ENCODE assay signal across 2 cellular contexts in genomic region chr6:159710603-159711002, GRCh38.
TF ChIP-seq lines count a peak whose summit lies in the region.

No MANE protein-coding gene starts in this region.

TF ChIP-seq in HEK293, 187 proteins besides CTCF, POLR2A, EP300 and RAD21:
- 0 out of 2 replicates have a peak, but pooled peaks have one; percentile 7 for TF ChIP-seq EGR2 (tag by site-specific recombination; IDR thresholded peaks at IDR 0.05; ENCODE audit: low read depth)

TF ChIP-seq in K562, 482 proteins besides CTCF, POLR2A, EP300 and RAD21:
- TF ChIP-seq HMBOX1 (IDR thresholded peaks at IDR 0.05) (peak; percentile 89), ZBTB1 (CRISPR knock-in tag; IDR thresholded peaks at IDR 0.05; ENCODE audit: borderline replicate concordance, low read depth) (peak; percentile 70)
